In the genomic region with DNA sequence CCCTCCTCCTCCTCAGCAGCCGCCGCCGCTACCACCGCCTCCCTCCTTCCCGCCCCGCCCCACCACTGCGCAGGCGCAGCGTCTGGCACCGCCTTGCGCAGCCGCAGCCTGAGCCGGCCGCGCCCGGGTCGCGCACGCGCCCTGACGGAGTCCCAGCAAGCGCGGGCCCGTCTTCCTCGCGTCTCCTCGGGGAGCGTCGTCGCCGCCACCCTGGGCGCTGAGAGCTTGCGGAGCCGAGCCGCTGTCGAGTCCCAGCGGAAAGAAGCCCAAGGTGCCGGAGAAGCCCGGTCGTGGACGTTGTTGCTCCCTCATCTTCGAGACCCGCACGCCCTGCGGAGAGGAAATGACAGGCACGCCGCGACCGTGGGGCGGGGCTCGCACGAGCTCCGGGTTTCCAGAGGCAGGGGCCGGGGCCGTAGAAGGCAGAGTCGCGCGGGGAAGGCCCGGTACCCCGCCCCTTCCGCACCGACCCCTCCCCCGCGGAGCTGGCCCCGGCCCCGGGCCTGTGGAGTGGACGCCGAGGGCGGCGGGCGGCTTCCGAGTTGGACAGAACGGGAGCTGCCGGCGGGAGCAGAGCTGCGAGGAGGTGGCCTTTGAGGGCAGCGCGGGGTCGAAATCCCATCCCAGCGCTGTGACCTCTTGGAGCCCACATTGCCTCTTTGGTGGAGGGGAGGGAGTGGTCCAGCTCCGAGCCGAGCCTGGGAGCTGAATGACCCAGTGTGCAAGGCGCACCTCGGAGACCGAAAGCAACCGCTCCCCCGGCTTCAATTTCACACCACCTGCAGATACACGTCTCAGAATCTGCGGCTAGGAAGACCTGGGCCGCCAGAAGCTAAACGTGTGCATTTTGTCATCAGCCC, we compare ENCODE assay signal across 1 cellular context.
TF ChIP-seq lines count a peak whose summit lies in the region.

No MANE protein-coding gene starts in this region.

TF ChIP-seq in HepG2, 621 proteins besides CTCF, POLR2A, EP300 and RAD21 (continued from another document and continues in another):
- TF ChIP-seq ZNF772 (CRISPR knock-in tag; IDR thresholded peaks at IDR 0.05) (no peak; the same call in 1 of the 2 replicates), E2F2 (CRISPR knock-in tag; IDR thresholded peaks at IDR 0.05; ENCODE audit: borderline replicate concordance) (peak; percentile 83; the same call in 1 of the 2 replicates), FIP1L1 (IDR thresholded peaks at IDR 0.05; ENCODE audit: borderline replicate concordance, insufficient read depth, low read depth, low read length) (peak; percentile 98; the same call in 1 of the 2 replicates), KDM5B (CRISPR knock-in tag; IDR thresholded peaks at IDR 0.05; ENCODE audit: borderline replicate concordance) (peak; percentile 94), NR2F1 (CRISPR knock-in tag; IDR thresholded peaks at IDR 0.05) (0 out of 4 replicates have a peak, but pooled peaks of 1 of the 2 experiments have one; percentile 13), ZNF263 (CRISPR knock-in tag; IDR thresholded peaks at IDR 0.05) (peak; percentile 84), ZNF546 (CRISPR knock-in tag; conservative IDR thresholded peaks at IDR 0.05) (peak; percentile 65; the same call in 1 of the 2 replicates), KAT8 (CRISPR knock-in tag; IDR thresholded peaks at IDR 0.05) (peak; percentile 82), HES4 (CRISPR knock-in tag; IDR thresholded peaks at IDR 0.05; ENCODE audit: borderline replicate concordance) (peak; percentile 74), HNRNPK (IDR thresholded peaks at IDR 0.05; ENCODE audit: low read depth, low read length, poor library complexity, severe bottlenecking) (peak; percentile 39), ZBTB40 (IDR thresholded peaks at IDR 0.05) (no peak), ZBTB40 (CRISPR knock-in tag; IDR thresholded peaks at IDR 0.05) (no peak), ATF4 (CRISPR knock-in tag; IDR thresholded peaks at IDR 0.05) (peak in 1 of 2 experiments; percentile 62; a peak in 1 of 4 replicates), IKZF4 (CRISPR knock-in tag; IDR thresholded peaks at IDR 0.05; ENCODE audit: borderline replicate concordance, low read depth, not compliant biosample characterization) (no peak), RCOR2 (CRISPR knock-in tag; IDR thresholded peaks at IDR 0.05) (no peak), ELF3 (CRISPR knock-in tag; IDR thresholded peaks at IDR 0.05) (peak; percentile 65), BCL6 (CRISPR knock-in tag; IDR thresholded peaks at IDR 0.05) (0 out of 2 replicates have a peak, but pooled peaks have one; percentile 6), ZSCAN20 (CRISPR knock-in tag; IDR thresholded peaks at IDR 0.05; ENCODE audit: borderline replicate concordance) (peak; percentile 89; the same call in 1 of the 2 replicates), GABPB1 (CRISPR knock-in tag; IDR thresholded peaks at IDR 0.05) (peak; percentile 88), ZBTB2 (CRISPR knock-in tag; IDR thresholded peaks at IDR 0.05; ENCODE audit: low read depth) (peak; percentile 90), MAFG (CRISPR knock-in tag; IDR thresholded peaks at IDR 0.05) (no peak), SIN3A (IDR thresholded peaks at IDR 0.05; ENCODE audit: borderline replicate concordance, low read depth, low read length) (peak; percentile 75; the same call in 1 of the 2 replicates), SALL2 (CRISPR knock-in tag; IDR thresholded peaks at IDR 0.05) (0 out of 2 replicates have a peak, but pooled peaks have one; percentile 85), ZNF761 (CRISPR knock-in tag; conservative IDR thresholded peaks at IDR 0.05) (peak; percentile 79), PHF5A (CRISPR knock-in tag; IDR thresholded peaks at IDR 0.05; ENCODE audit: low read depth, unreplicated experiment) (peak; percentile 18), MIER3 (CRISPR knock-in tag; IDR thresholded peaks at IDR 0.05; ENCODE audit: borderline replicate concordance) (peak; percentile 34; the same call in 1 of the 2 replicates), BRF2 (CRISPR knock-in tag; IDR thresholded peaks at IDR 0.05) (0 out of 2 replicates have a peak, but pooled peaks have one; percentile 92), XRCC5 (optimal IDR thresholded peaks at IDR 0.05; ENCODE audit: low read length) (peak; percentile 82), ZNF616 (CRISPR knock-in tag; IDR thresholded peaks at IDR 0.05; ENCODE audit: low read depth) (peak; percentile 83), ZNF530 (CRISPR knock-in tag; IDR thresholded peaks at IDR 0.05; ENCODE audit: low read depth) (0 out of 2 replicates have a peak, but pooled peaks have one; percentile 54), ZNF652 (CRISPR knock-in tag; IDR thresholded peaks at IDR 0.05; ENCODE audit: borderline replicate concordance, low read depth) (no peak)
- TF ChIP-seq, protein P1, sequence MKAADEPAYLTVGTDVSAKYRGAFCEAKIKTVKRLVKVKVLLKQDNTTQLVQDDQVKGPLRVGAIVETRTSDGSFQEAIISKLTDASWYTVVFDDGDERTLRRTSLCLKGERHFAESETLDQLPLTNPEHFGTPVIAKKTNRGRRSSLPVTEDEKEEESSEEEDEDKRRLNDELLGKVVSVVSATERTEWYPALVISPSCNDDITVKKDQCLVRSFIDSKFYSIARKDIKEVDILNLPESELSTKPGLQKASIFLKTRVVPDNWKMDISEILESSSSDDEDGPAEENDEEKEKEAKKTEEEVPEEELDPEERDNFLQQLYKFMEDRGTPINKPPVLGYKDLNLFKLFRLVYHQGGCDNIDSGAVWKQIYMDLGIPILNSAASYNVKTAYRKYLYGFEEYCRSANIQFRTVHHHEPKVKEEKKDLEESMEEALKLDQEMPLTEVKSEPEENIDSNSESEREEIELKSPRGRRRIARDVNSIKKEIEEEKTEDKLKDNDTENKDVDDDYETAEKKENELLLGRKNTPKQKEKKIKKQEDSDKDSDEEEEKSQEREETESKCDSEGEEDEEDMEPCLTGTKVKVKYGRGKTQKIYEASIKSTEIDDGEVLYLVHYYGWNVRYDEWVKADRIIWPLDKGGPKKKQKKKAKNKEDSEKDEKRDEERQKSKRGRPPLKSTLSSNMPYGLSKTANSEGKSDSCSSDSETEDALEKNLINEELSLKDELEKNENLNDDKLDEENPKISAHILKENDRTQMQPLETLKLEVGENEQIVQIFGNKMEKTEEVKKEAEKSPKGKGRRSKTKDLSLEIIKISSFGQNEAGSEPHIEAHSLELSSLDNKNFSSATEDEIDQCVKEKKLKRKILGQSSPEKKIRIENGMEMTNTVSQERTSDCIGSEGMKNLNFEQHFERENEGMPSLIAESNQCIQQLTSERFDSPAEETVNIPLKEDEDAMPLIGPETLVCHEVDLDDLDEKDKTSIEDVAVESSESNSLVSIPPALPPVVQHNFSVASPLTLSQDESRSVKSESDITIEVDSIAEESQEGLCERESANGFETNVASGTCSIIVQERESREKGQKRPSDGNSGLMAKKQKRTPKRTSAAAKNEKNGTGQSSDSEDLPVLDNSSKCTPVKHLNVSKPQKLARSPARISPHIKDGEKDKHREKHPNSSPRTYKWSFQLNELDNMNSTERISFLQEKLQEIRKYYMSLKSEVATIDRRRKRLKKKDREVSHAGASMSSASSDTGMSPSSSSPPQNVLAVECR (CRISPR knock-in tag; IDR thresholded peaks at IDR 0.05; ENCODE audit: borderline replicate concordance) = peak; percentile 93
